In genomic region chr2:44246436-44246835, GRCh38 we compare ENCODE assay signal across 2 cellular contexts.
TF ChIP-seq lines count a peak whose summit lies in the region.

No MANE protein-coding gene starts in this region.

TF ChIP-seq in liver, 16 proteins besides CTCF, POLR2A, EP300 and RAD21:
- TF ChIP-seq FOXA2 (IDR thresholded peaks at IDR 0.05) (no peak), SP1 (IDR thresholded peaks at IDR 0.05) (no peak), REST (IDR thresholded peaks at IDR 0.05) (no peak), TAF1 (conservative IDR thresholded peaks at IDR 0.05) (no peak), ATF3 (IDR thresholded peaks at IDR 0.05) (no peak), MAX (IDR thresholded peaks at IDR 0.05) (no peak), GABPA (IDR thresholded peaks at IDR 0.05 in 1 of 2, conservative IDR thresholded peaks at IDR 0.05 in 1 of 2) (no peak), NR2F2 (IDR thresholded peaks at IDR 0.05) (no peak), YY1 (IDR thresholded peaks at IDR 0.05) (no peak), JUND (IDR thresholded peaks at IDR 0.05) (no peak), EGR1 (IDR thresholded peaks at IDR 0.05; ENCODE audit: low read depth in 2 of 2) (no peak), HNF4A (conservative IDR thresholded peaks at IDR 0.05) (no peak), ZBTB33 (IDR thresholded peaks at IDR 0.05) (no peak), RXRA (IDR thresholded peaks at IDR 0.05) (no peak), HNF4G (IDR thresholded peaks at IDR 0.05) (no peak), FOXA1 (IDR thresholded peaks at IDR 0.05) (no peak)

TF ChIP-seq in HepG2, 621 proteins besides CTCF, POLR2A, EP300 and RAD21:
- TF ChIP-seq ZNF331 (CRISPR knock-in tag; IDR thresholded peaks at IDR 0.05): no peak
- TF ChIP-seq PATZ1 (CRISPR knock-in tag; IDR thresholded peaks at IDR 0.05): no peak
- no peak for TF ChIP-seq ZNF580 (CRISPR knock-in tag; IDR thresholded peaks at IDR 0.05; ENCODE audit: borderline replicate concordance, low read depth)
TF ChIP-seq in HepG2: peak in this region for 0.
